1 cellular context compared by ENCODE assay signal in the genomic region with DNA sequence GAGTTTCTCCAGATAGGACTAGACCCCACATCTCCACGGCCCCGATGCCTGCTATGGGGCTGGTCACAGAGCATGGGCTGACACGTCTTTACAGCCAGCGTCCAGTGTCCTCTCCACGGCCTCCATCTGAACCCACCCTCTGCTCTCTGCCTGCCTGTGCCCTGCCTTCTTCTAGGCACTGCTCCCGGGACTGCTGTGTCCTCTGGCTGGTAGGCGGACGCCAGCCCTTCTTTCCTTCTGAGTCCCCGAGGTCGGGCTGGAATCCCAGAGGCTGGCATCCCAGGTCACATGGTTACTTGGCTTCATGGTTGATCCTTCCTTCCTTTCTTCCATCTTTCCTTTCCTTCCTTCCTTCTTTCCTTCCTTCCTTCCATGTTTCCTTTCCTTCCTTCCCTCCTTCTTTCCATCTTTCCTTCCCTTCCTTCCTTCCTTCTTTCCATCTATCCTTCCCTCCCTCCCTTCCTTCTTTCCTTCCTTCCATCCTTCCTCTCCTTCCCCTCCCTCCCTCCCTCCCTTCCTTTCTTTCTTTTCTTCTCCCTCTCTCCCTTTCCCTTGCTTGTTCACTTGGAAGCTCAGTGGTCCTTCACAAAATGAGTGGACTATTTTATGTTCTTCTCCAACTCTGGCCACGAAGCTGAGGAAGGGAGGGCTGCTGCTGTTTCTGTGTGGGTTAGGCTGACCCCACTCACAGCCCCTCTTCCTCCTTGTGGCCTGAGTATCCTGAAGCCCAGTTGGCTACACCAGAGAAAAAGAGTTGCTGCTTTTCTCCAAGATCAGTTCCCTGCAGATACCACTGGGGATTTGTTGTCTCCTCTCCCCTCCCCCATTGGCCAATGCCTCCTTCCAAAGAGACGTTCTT.
TF ChIP-seq lines count a peak whose summit lies in the region.

No MANE protein-coding gene starts in this region.

TF ChIP-seq in GM23338, 12 proteins besides CTCF, POLR2A, EP300 and RAD21 (continued from another document):
- TF ChIP-seq, protein P1, sequence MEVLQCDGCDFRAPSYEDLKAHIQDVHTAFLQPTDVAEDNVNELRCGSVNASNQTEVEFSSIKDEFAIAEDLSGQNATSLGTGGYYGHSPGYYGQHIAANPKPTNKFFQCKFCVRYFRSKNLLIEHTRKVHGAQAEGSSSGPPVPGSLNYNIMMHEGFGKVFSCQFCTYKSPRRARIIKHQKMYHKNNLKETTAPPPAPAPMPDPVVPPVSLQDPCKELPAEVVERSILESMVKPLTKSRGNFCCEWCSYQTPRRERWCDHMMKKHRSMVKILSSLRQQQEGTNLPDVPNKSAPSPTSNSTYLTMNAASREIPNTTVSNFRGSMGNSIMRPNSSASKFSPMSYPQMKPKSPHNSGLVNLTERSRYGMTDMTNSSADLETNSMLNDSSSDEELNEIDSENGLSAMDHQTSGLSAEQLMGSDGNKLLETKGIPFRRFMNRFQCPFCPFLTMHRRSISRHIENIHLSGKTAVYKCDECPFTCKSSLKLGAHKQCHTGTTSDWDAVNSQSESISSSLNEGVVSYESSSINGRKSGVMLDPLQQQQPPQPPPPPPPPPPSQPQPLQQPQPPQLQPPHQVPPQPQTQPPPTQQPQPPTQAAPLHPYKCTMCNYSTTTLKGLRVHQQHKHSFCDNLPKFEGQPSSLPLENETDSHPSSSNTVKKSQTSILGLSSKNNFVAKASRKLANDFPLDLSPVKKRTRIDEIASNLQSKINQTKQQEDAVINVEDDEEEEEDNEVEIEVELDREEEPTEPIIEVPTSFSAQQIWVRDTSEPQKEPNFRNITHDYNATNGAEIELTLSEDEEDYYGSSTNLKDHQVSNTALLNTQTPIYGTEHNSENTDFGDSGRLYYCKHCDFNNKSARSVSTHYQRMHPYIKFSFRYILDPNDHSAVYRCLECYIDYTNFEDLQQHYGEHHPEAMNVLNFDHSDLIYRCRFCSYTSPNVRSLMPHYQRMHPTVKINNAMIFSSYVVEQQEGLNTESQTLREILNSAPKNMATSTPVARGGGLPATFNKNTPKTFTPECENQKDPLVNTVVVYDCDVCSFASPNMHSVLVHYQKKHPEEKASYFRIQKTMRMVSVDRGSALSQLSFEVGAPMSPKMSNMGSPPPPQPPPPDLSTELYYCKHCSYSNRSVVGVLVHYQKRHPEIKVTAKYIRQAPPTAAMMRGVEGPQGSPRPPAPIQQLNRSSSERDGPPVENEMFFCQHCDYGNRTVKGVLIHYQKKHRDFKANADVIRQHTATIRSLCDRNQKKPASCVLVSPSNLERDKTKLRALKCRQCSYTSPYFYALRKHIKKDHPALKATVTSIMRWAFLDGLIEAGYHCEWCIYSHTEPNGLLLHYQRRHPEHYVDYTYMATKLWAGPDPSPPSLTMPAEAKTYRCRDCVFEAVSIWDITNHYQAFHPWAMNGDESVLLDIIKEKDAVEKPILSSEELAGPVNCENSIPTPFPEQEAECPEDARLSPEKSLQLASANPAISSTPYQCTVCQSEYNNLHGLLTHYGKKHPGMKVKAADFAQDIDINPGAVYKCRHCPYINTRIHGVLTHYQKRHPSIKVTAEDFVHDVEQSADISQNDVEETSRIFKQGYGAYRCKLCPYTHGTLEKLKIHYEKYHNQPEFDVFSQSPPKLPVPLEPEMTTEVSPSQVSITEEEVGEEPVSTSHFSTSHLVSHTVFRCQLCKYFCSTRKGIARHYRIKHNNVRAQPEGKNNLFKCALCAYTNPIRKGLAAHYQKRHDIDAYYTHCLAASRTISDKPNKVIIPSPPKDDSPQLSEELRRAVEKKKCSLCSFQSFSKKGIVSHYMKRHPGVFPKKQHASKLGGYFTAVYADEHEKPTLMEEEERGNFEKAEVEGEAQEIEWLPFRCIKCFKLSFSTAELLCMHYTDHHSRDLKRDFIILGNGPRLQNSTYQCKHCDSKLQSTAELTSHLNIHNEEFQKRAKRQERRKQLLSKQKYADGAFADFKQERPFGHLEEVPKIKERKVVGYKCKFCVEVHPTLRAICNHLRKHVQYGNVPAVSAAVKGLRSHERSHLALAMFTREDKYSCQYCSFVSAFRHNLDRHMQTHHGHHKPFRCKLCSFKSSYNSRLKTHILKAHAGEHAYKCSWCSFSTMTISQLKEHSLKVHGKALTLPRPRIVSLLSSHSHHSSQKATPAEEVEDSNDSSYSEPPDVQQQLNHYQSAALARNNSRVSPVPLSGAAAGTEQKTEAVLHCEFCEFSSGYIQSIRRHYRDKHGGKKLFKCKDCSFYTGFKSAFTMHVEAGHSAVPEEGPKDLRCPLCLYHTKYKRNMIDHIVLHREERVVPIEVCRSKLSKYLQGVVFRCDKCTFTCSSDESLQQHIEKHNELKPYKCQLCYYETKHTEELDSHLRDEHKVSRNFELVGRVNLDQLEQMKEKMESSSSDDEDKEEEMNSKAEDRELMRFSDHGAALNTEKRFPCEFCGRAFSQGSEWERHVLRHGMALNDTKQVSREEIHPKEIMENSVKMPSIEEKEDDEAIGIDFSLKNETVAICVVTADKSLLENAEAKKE (CRISPR knock-in tag; IDR thresholded peaks at IDR 0.05) = no peak
- no peak for TF ChIP-seq POLR2AphosphoS5 (IDR thresholded peaks at IDR 0.05; ENCODE audit: low read depth)
- TF ChIP-seq STAT1 (IDR thresholded peaks at IDR 0.05; ENCODE audit: unreplicated experiment) = no peak
- TF ChIP-seq, protein P2, sequence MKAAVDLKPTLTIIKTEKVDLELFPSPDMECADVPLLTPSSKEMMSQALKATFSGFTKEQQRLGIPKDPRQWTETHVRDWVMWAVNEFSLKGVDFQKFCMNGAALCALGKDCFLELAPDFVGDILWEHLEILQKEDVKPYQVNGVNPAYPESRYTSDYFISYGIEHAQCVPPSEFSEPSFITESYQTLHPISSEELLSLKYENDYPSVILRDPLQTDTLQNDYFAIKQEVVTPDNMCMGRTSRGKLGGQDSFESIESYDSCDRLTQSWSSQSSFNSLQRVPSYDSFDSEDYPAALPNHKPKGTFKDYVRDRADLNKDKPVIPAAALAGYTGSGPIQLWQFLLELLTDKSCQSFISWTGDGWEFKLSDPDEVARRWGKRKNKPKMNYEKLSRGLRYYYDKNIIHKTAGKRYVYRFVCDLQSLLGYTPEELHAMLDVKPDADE (IDR thresholded peaks at IDR 0.05) = no peak
- TF ChIP-seq ZNF331 (CRISPR knock-in tag; IDR thresholded peaks at IDR 0.05; ENCODE audit: low read depth) = no peak
- TF ChIP-seq, protein P3, sequence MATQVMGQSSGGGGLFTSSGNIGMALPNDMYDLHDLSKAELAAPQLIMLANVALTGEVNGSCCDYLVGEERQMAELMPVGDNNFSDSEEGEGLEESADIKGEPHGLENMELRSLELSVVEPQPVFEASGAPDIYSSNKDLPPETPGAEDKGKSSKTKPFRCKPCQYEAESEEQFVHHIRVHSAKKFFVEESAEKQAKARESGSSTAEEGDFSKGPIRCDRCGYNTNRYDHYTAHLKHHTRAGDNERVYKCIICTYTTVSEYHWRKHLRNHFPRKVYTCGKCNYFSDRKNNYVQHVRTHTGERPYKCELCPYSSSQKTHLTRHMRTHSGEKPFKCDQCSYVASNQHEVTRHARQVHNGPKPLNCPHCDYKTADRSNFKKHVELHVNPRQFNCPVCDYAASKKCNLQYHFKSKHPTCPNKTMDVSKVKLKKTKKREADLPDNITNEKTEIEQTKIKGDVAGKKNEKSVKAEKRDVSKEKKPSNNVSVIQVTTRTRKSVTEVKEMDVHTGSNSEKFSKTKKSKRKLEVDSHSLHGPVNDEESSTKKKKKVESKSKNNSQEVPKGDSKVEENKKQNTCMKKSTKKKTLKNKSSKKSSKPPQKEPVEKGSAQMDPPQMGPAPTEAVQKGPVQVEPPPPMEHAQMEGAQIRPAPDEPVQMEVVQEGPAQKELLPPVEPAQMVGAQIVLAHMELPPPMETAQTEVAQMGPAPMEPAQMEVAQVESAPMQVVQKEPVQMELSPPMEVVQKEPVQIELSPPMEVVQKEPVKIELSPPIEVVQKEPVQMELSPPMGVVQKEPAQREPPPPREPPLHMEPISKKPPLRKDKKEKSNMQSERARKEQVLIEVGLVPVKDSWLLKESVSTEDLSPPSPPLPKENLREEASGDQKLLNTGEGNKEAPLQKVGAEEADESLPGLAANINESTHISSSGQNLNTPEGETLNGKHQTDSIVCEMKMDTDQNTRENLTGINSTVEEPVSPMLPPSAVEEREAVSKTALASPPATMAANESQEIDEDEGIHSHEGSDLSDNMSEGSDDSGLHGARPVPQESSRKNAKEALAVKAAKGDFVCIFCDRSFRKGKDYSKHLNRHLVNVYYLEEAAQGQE (IDR thresholded peaks at IDR 0.05; ENCODE audit: unreplicated experiment) = no peak
- no peak for TF ChIP-seq EZH2 (IDR thresholded peaks at IDR 0.05; ENCODE audit: low read depth, unreplicated experiment)
